32 cellular contexts compared by ENCODE assay signal in genomic region chr1:41707793-41708192, GRCh38.
"Had no signal": no experiment of that assay in that cellular context is flagged by ENCODE, and none has a peak within 500 bp of the region (broad histone marks: within the 10 kb centered on the region; RNA-seq: fewer than 3 reads in every experiment).

No MANE protein-coding gene starts in this region.

- H3K4me3 Mint-ChIP-seq: activated CD4-positive, alpha-beta memory T cell treated with anti-CD3 and anti-CD28 coated beads for 36 hours; activated CD4-positive, alpha-beta T cell treated with anti-CD3 and anti-CD28 coated beads for 36 hours; activated CD4-positive, alpha-beta T cell treated with anti-CD3 and anti-CD28 coated beads, Interleukin-2, amount 10 ng/mL, durations not matched to agents 24 days and 14 days; activated CD8-positive, alpha-beta memory T cell treated with anti-CD3 and anti-CD28 coated beads, Interleukin-2, amount 10 ng/mL, durations not matched to agents 7 days and 5 days; activated CD8-positive, alpha-beta T cell treated with anti-CD3 and anti-CD28 coated beads, Interleukin-2, amount 10 ng/mL, durations not matched to agents 7 days and 5 days; activated naive CD8-positive, alpha-beta T cell; activated T-helper 1 cell treated with anti-CD3 and anti-CD28 coated beads, Interleukin-12 subunit alpha, Interleukin-12 subunit beta, Interleukin-2, Interleukin-4 antibody, amounts not matched to agents 30 ng/mL and 10 ng/mL and 1 ng/mL, durations not matched to agents 14 hours and 24 hours and 36 hours; central memory CD8-positive, alpha-beta T cell; dendritic cell treated with granulocyte-macrophage colony-stimulating factor and Interleukin-4, amounts not matched to agents 40 ng/mL and 50 ng/mL, for 4 days; endodermal cell had no signal

- H3K27ac Mint-ChIP-seq: activated CD4-positive, alpha-beta memory T cell treated with anti-CD3 and anti-CD28 coated beads for 36 hours; activated CD4-positive, alpha-beta T cell treated with anti-CD3 and anti-CD28 coated beads for 36 hours; activated CD4-positive, alpha-beta T cell treated with anti-CD3 and anti-CD28 coated beads, Interleukin-2, amount 10 ng/mL, durations not matched to agents 24 days and 14 days; activated CD8-positive, alpha-beta memory T cell treated with anti-CD3 and anti-CD28 coated beads, Interleukin-2, amount 10 ng/mL, durations not matched to agents 7 days and 5 days; activated CD8-positive, alpha-beta T cell treated with anti-CD3 and anti-CD28 coated beads, Interleukin-2, amount 10 ng/mL, durations not matched to agents 7 days and 5 days; activated naive CD8-positive, alpha-beta T cell; activated T-helper 1 cell treated with anti-CD3 and anti-CD28 coated beads, Interleukin-12 subunit alpha, Interleukin-12 subunit beta, Interleukin-2, Interleukin-4 antibody, amounts not matched to agents 30 ng/mL and 10 ng/mL and 1 ng/mL, durations not matched to agents 14 hours and 24 hours and 36 hours; activated T-helper 2 cell treated with anti-CD3 and anti-CD28 coated beads, Interferon-gamma antibody, Interleukin-2, Interleukin-4, amounts not matched to agents 10 μg/mL and 5 μg/mL and 100 μg/mL, durations not matched to agents 14 hours and 24 hours and 36 hours; dendritic cell treated with granulocyte-macrophage colony-stimulating factor and Interleukin-4, amounts not matched to agents 40 ng/mL and 50 ng/mL, for 4 days; endodermal cell had no signal

- H3K9me3 Mint-ChIP-seq: activated CD4-positive, alpha-beta memory T cell treated with anti-CD3 and anti-CD28 coated beads for 36 hours; activated T-helper 1 cell treated with anti-CD3 and anti-CD28 coated beads, Interleukin-12 subunit alpha, Interleukin-12 subunit beta, Interleukin-2, Interleukin-4 antibody, amounts not matched to agents 30 ng/mL and 10 ng/mL and 1 ng/mL, durations not matched to agents 14 hours and 24 hours and 36 hours; activated T-helper 2 cell treated with anti-CD3 and anti-CD28 coated beads, Interferon-gamma antibody, Interleukin-2, Interleukin-4, amounts not matched to agents 10 μg/mL and 5 μg/mL and 100 μg/mL, durations not matched to agents 14 hours and 24 hours and 36 hours; central memory CD8-positive, alpha-beta T cell; dendritic cell treated with granulocyte-macrophage colony-stimulating factor and Interleukin-4, amounts not matched to agents 40 ng/mL and 50 ng/mL, for 4 days; endodermal cell had no signal

- FAIRE-seq: astrocyte, bronchial epithelial cell had no signal

- H3K4me1 Mint-ChIP-seq: endodermal cell had no signal

- H3K36me3 Mint-ChIP-seq: activated naive CD8-positive, alpha-beta T cell had no signal

- H3K27me3 Mint-ChIP-seq: activated CD4-positive, alpha-beta memory T cell treated with anti-CD3 and anti-CD28 coated beads for 36 hours; activated CD4-positive, alpha-beta T cell treated with anti-CD3 and anti-CD28 coated beads for 36 hours; activated CD8-positive, alpha-beta memory T cell treated with anti-CD3 and anti-CD28 coated beads, Interleukin-2, amount 10 ng/mL, durations not matched to agents 7 days and 5 days; activated naive CD8-positive, alpha-beta T cell; central memory CD8-positive, alpha-beta T cell had no signal

- ATAC-seq: activated CD4-positive, alpha-beta T cell treated with anti-CD3 and anti-CD28 coated beads for 36 hours; activated CD8-positive, alpha-beta memory T cell treated with anti-CD3 and anti-CD28 coated beads, Interleukin-2, amount 10 ng/mL, durations not matched to agents 7 days and 5 days; activated CD8-positive, alpha-beta T cell treated with anti-CD3 and anti-CD28 coated beads, Interleukin-2, amount 10 ng/mL, durations not matched to agents 7 days and 5 days; esophagus mucosa; foreskin keratinocyte; gastrocnemius medialis; heart left ventricle had no signal

- DNase-seq: activated CD4-positive, alpha-beta memory T cell treated with anti-CD3 and anti-CD28 coated beads for 36 hours; activated CD4-positive, alpha-beta T cell treated with anti-CD3 and anti-CD28 coated beads for 36 hours; activated CD4-positive, alpha-beta T cell treated with anti-CD3 and anti-CD28 coated beads, Interleukin-2, amount 10 ng/mL, durations not matched to agents 24 days and 14 days; activated CD4-positive, CD25-positive, alpha-beta regulatory T cell; activated CD4-positive, CD25-positive, alpha-beta regulatory T cell treated with anti-CD3 and anti-CD28 coated beads, Interleukin-2, amount 50 U/mL, for 72 hours; activated CD8-positive, alpha-beta memory T cell treated with anti-CD3 and anti-CD28 coated beads, Interleukin-2, amount 10 ng/mL, durations not matched to agents 7 days and 5 days; activated CD8-positive, alpha-beta memory T cell treated with anti-CD3 and anti-CD28 coated beads, Interleukin-2, amount 50 U/mL, for 4 hours; activated CD8-positive, alpha-beta T cell treated with anti-CD3 and anti-CD28 coated beads, Interleukin-2, amount 10 ng/mL, durations not matched to agents 7 days and 5 days; activated gamma-delta T cell treated with Interleukin-2 at 50 U/mL for 16 hours; activated naive CD4-positive, alpha-beta T cell treated with anti-CD3 and anti-CD28 coated beads, Interleukin-2, amount 50 U/mL, for 16 hours; activated naive CD4-positive, alpha-beta T cell treated with Interleukin-2 at 50 U/mL for 16 hours; activated T-cell treated with anti-CD3 and anti-CD28 coated beads, Interleukin-2, amount 50 U/mL, for 1 hour; activated T-cell treated with anti-CD3 and anti-CD28 coated beads, Interleukin-2, amount 50 U/mL, for 48 hours; amniotic stem cell; anterior cingulate cortex; brain microvascular endothelial cell; dorsolateral prefrontal cortex; effector memory CD4-positive, alpha-beta T cell; endodermal cell; foreskin keratinocyte; gastrocnemius medialis; glutamatergic neuron; heart left ventricle; T-helper 2 cell had no signal
